ENCODE assay signal across 34 cellular contexts in genomic region chr13:102182170-102182569, GRCh38.
"Had no signal": no experiment of that assay in that cellular context is flagged by ENCODE, and none has a peak within 500 bp of the region (broad histone marks: within the 10 kb centered on the region; RNA-seq: fewer than 3 reads in every experiment).

No MANE protein-coding gene starts in this region.

- FAIRE-seq: astrocyte, bronchial epithelial cell had no signal

- H3K27me3 ChIP-seq: adrenal gland, ascending aorta, body of pancreas, brain microvascular endothelial cell, breast epithelium, cardiac muscle cell had no signal

- H3K27ac ChIP-seq: adrenal gland, ascending aorta, body of pancreas, brain microvascular endothelial cell, breast epithelium, cardiac muscle cell had no signal

- H3K4me3 ChIP-seq: adrenal gland, ascending aorta, body of pancreas, breast epithelium, cardiac muscle cell had no signal

- ATAC-seq: activated naive CD4-positive, alpha-beta T cell treated with anti-CD3 and anti-CD28 coated beads, Interleukin-2, amount 50 U/mL, for 72 hours; activated naive CD8-positive, alpha-beta T cell treated with anti-CD3 and anti-CD28 coated beads, Interleukin-2, amount 50 U/mL, for 24 hours; activated T-cell treated with anti-CD3 and anti-CD28 coated beads, Interleukin-2, amount 50 U/mL, for 4 hours; activated T-cell treated with anti-CD3 and anti-CD28 coated beads, Interleukin-2, amount 50 U/mL, for 72 hours; activated T-helper 17 cell treated with anti-CD3 and anti-CD28 coated beads, Interleukin-2, amount 50 U/mL, for 72 hours; body of pancreas had no signal

- H3K4me1 ChIP-seq: adrenal gland, ascending aorta, breast epithelium had no signal

- DNase-seq: activated effector memory CD4-positive, alpha-beta T cell treated with anti-CD3 and anti-CD28 coated beads, Interleukin-2, amount 50 U/mL, for 16 hours; activated effector memory CD4-positive, alpha-beta T cell treated with Interleukin-2 at 50 U/mL for 16 hours; activated gamma-delta T cell; activated gamma-delta T cell treated with Interleukin-2 at 50 U/mL for 16 hours; activated naive CD4-positive, alpha-beta T cell; activated naive CD4-positive, alpha-beta T cell treated with anti-CD3 and anti-CD28 coated beads for 36 hours; activated naive CD4-positive, alpha-beta T cell treated with anti-CD3 and anti-CD28 coated beads, Interleukin-2, amount 10 ng/mL, durations not matched to agents 7 days and 5 days; activated naive CD4-positive, alpha-beta T cell treated with anti-CD3 and anti-CD28 coated beads, Interleukin-2, amount 50 U/mL, for 16 hours; activated naive CD4-positive, alpha-beta T cell treated with Interleukin-2 at 50 U/mL for 16 hours; activated naive CD8-positive, alpha-beta T cell treated with anti-CD3 and anti-CD28 coated beads for 36 hours; activated naive CD8-positive, alpha-beta T cell treated with anti-CD3 and anti-CD28 coated beads, Interleukin-2, amount 10 ng/mL, durations not matched to agents 7 days and 5 days; activated naive CD8-positive, alpha-beta T cell treated with anti-CD3 and anti-CD28 coated beads, Interleukin-2, amount 50 U/mL, for 24 hours; activated T-cell treated with anti-CD3 and anti-CD28 coated beads, Interleukin-2, amount 50 U/mL, for 1 hour; activated T-cell treated with anti-CD3 and anti-CD28 coated beads, Interleukin-2, amount 50 U/mL, for 24 hours; activated T-cell treated with anti-CD3 and anti-CD28 coated beads, Interleukin-2, amount 50 U/mL, for 4 hours; activated T-cell treated with anti-CD3 and anti-CD28 coated beads, Interleukin-2, amount 50 U/mL, for 48 hours; activated T-cell treated with anti-CD3 and anti-CD28 coated beads, Interleukin-2, amount 50 U/mL, for 72 hours; adrenal gland; amniotic stem cell; amygdala; anterior cingulate cortex; aorta; body of pancreas; brain microvascular endothelial cell; caudate nucleus; central memory CD4-positive, alpha-beta T cell; cerebellar nuclear complex had no signal

- H3K9me3 ChIP-seq: adrenal gland, ascending aorta, body of pancreas, breast epithelium had no signal

- H3K36me3 ChIP-seq: adrenal gland, ascending aorta, brain microvascular endothelial cell, breast epithelium, cardiac muscle cell had no signal
